9 cellular contexts compared by ENCODE assay signal in genomic region chr2:196376984-196377877, GRCh38.
DNase-seq lines count a peak whose midpoint lies in the region; ATAC-seq and TF ChIP-seq lines count a peak whose summit lies in the region.
"Had no signal": no experiment of that assay in that cellular context is flagged by ENCODE, and none has a peak within 500 bp of the region (broad histone marks: within the 10 kb centered on the region; RNA-seq: fewer than 3 reads in every experiment).

No MANE protein-coding gene starts in this region.

- H3K4me1 Mint-ChIP-seq in nephron progenitor cell, result peaks cover 19% of the 10 kb centered on the region

- no peak for TF ChIP-seq CTCF in GM06990 (IDR thresholded peaks at IDR 0.05; ENCODE audit: insufficient read depth, low read length, poor library complexity, severe bottlenecking)
- TF ChIP-seq CTCF in fibroblast of the aortic adventitia (IDR thresholded peaks at IDR 0.05; ENCODE audit: insufficient read depth, low read length), result no peak
- TF ChIP-seq CTCF in nephron progenitor cell (IDR thresholded peaks at IDR 0.05), result no peak

- H3K27ac Mint-ChIP-seq in nephron progenitor cell, result no peak overlapping the region

- no peak overlapping the region for H3K4me3 Mint-ChIP-seq in nephron progenitor cell

- DNase-seq in GM06990 (ENCODE audit: extremely low read depth, insufficient read length) (peak; percentile 63), fibroblast of the aortic adventitia (ENCODE audit: low read depth) (peak; percentile 78), kidney tubule cell (ENCODE audit: low spot score) (no peak), nephron progenitor cell (no peak), Kasumi-1 (lab: John Stamatoyannopoulos, UW) (no peak), HK-2 (ENCODE audit: unreplicated experiment) (no peak)
- DNase-seq: NCI-H446 treated with DMSO at 0.1 percent for 48 hours had no signal

- no peak overlapping the region for H3K4me3 ChIP-seq in GM06990 (replicated peaks; ENCODE audit: low read depth, low read length)
- H3K4me3 ChIP-seq in fibroblast of the aortic adventitia (ENCODE audit: low read depth, low read length), result no peak overlapping the region

- H3K36me3 Mint-ChIP-seq in nephron progenitor cell (ENCODE audit: low read depth), result peaks cover 8% of the 10 kb centered on the region

- H3K9me3 Mint-ChIP-seq in nephron progenitor cell, result no peaks in the 10 kb centered on the region

- no peaks in the 10 kb centered on the region for H3K36me3 ChIP-seq in GM06990 (ENCODE audit: control insufficient read depth, insufficient read depth, low read length)

- no peaks in the 10 kb centered on the region for H3K27me3 ChIP-seq in GM06990 (replicated peaks; ENCODE audit: control insufficient read depth, insufficient read depth, low read length)

- H3K27me3 Mint-ChIP-seq in nephron progenitor cell (ENCODE audit: low read depth, poor library complexity), result no peaks in the 10 kb centered on the region

- peak; percentile 62 for ATAC-seq in GM19372 (IDR thresholded peaks at IDR 0.05; ENCODE audit: low read depth, unreplicated experiment)
- ATAC-seq in HG03439 (IDR thresholded peaks at IDR 0.05; ENCODE audit: unreplicated experiment), result peak; percentile 68

Comparison
In these comparisons a context has a peak if more than half of its experiments do, and no peak if none do; other contexts are left out.
1. DNase-seq: peak in GM06990 (single experiment) and fibroblast of the aortic adventitia (single experiment); none in kidney tubule cell (single experiment), nephron progenitor cell (single experiment), Kasumi-1 (0 of 2) and HK-2 (single experiment).